Comparison of ENCODE assay signal across 16 cellular contexts in the genomic region with DNA sequence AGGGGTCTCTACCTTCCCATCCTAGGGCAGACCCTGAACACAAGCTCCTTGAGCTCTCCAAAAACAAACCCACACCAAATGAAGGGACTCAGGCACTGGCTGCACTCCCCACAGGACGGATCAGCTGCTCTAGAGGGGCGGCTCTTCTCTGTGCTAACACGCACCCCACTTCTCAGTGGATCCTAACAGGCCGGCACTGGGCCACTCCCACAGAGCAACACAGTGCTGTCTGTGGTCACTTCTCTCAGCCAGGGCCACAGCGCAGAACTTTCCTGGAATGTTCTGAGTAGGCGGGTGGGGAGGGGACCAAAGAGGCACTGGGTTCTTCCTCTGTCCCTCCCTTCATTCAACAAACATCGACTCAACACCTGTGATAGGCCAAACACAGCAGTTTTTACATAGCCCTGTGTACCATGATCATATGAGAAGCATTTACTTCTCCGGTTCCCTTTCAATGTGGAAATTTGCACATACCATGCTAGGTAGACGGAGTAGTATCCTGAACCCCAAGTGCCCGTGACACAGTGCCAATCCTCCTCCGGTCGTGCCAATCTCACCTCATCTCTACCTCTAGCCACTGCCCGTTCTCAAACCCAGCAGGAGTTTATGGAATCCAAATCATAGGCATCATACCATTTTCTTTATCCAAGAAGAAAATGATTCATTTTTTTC.
DNase-seq lines count a peak whose midpoint lies in the region; TF ChIP-seq lines count a peak whose summit lies in the region.
"Had no signal": no experiment of that assay in that cellular context is flagged by ENCODE, and none has a peak within 500 bp of the region (broad histone marks: within the 10 kb centered on the region; RNA-seq: fewer than 3 reads in every experiment).

No MANE protein-coding gene starts in this region.

- intact Hi-C loops in Caco-2 (cut with micrococcal nuclease; ENCODE audit: unreplicated experiment) (no loop called here), colonic mucosa (cut with DNase I) (loop anchor here (10.0 kb wide), 1 partner anchor 92 kb away; no protein-coding TSS in a partner anchor)

- H3K27me3 ChIP-seq in Caco-2 (replicated peaks; ENCODE audit: control insufficient read depth, insufficient read depth, low read length) (no peaks in the 10 kb centered on the region), colonic mucosa (no peaks in the 10 kb centered on the region)
- H3K27me3 ChIP-seq: ovary had no signal

- DNase-seq in Caco-2 = no peak
- DNase-seq in mesenteric fat pad (ENCODE audit: low spot score) = peak; percentile 87
- DNase-seq in substantia nigra (lab: John Stamatoyannopoulos, UW) = peak in 7 of 49 donors; percentile 16 to 39 (median 25)
- DNase-seq in inferior parietal cortex (ENCODE audit: extremely low spot score) = no peak
- no peak for DNase-seq in colonic mucosa
- no peak for DNase-seq in NCI-H146 (lab: John Stamatoyannopoulos, UW)
- DNase-seq: activated CD8-positive, alpha-beta T cell treated with anti-CD3 and anti-CD28 coated beads, Interleukin-2, amount 10 ng/mL, durations not matched to agents 7 days and 5 days; activated gamma-delta T cell treated with Interleukin-2 at 50 U/mL for 16 hours; cerebellar nuclear complex; NCI-H1436 treated with DMSO at 0.1 percent for 48 hours; NCI-H524 treated with DMSO at 0.1 percent for 48 hours; ovary; RPMI8226; stimulated activated CD4-positive, alpha-beta T cell treated with anti-CD3 and anti-CD28 coated beads, Interleukin-4, amount 100 ng/mL, for 1 hour had no signal

- POLR2A ChIA-PET in Caco-2 (lab: Charles Lee) = no interaction called here

- CTCF ChIA-PET in Caco-2 (lab: Charles Lee) = no interaction called here

- no peaks in the 10 kb centered on the region for H3K27me3 Mint-ChIP-seq in Caco-2 (ENCODE audit: insufficient read depth, unreplicated experiment)

- H3K4me1 Mint-ChIP-seq in Caco-2 (ENCODE audit: low read depth, unreplicated experiment) = peaks cover under 1% of the 10 kb centered on the region

- no peak for TF ChIP-seq CTCF in Caco-2 (IDR thresholded peaks at IDR 0.05; ENCODE audit: insufficient read depth in 1 of 2, low read depth in 1 of 2, low read length in 1 of 2, severe bottlenecking in 1 of 2, unreplicated experiment in 1 of 2)
- no peak for TF ChIP-seq CTCF in colonic mucosa (IDR thresholded peaks at IDR 0.05)

- H3K27ac ChIP-seq in angular gyrus (ENCODE audit: low read depth, low read length) (peak overlapping the region; percentile 23), substantia nigra (ENCODE audit: low read depth, low read length, poor library complexity, severe bottlenecking) (peak overlapping the region; percentile 29), colonic mucosa (no peak overlapping the region)
- H3K27ac ChIP-seq: ovary had no signal

- H3K27ac Mint-ChIP-seq in Caco-2 (ENCODE audit: unreplicated experiment) = peak overlapping the region; percentile 56
- H3K27ac Mint-ChIP-seq: activated CD8-positive, alpha-beta T cell treated with anti-CD3 and anti-CD28 coated beads, Interleukin-2, amount 10 ng/mL, durations not matched to agents 7 days and 5 days had no signal

- no peaks in the 10 kb centered on the region for H3K9me3 Mint-ChIP-seq in Caco-2 (ENCODE audit: unreplicated experiment)

- no peak overlapping the region for H3K9ac ChIP-seq in colonic mucosa (ENCODE audit: low read depth in 2 of 2, low read length in 2 of 2)

- H3K4me1 ChIP-seq in Caco-2 (no peaks in the 10 kb centered on the region), colonic mucosa (no peaks in the 10 kb centered on the region)

- no TSS peak for BruUV-seq in Caco-2 (replicated peaks; lab: Mats Ljungman, UMichigan)

- H3K4me3 ChIP-seq in Caco-2 (ENCODE audit: low read depth, low read length) = no peak overlapping the region
- no peak overlapping the region for H3K4me3 ChIP-seq in colonic mucosa
- H3K4me3 ChIP-seq: K562, ovary had no signal

- H3K36me3 ChIP-seq in Caco-2 (ENCODE audit: control insufficient read depth, insufficient read depth, low read length) = peaks cover 7% of the 10 kb centered on the region
- H3K36me3 ChIP-seq in colonic mucosa = no peaks in the 10 kb centered on the region
- H3K36me3 ChIP-seq: ovary had no signal

- H3K36me3 Mint-ChIP-seq in Caco-2 (ENCODE audit: insufficient read depth, unreplicated experiment) = peaks cover 31% of the 10 kb centered on the region

- no peak overlapping the region for H3K4me3 Mint-ChIP-seq in Caco-2 (ENCODE audit: unreplicated experiment)
- H3K4me3 Mint-ChIP-seq: activated CD8-positive, alpha-beta T cell treated with anti-CD3 and anti-CD28 coated beads, Interleukin-2, amount 10 ng/mL, durations not matched to agents 7 days and 5 days had no signal

- no peaks in the 10 kb centered on the region for H3K9me3 ChIP-seq in Caco-2
- no peaks in the 10 kb centered on the region for H3K9me3 ChIP-seq in colonic mucosa
- H3K9me3 ChIP-seq: ovary had no signal
